Comparison of ENCODE assay signal across 10 cellular contexts in genomic region chr5:35557199-35557598, GRCh38.
"Had no signal": no experiment of that assay in that cellular context is flagged by ENCODE, and none has a peak within 500 bp of the region (broad histone marks: within the 10 kb centered on the region; RNA-seq: fewer than 3 reads in every experiment).

No MANE protein-coding gene starts in this region.

- H3K27ac Mint-ChIP-seq: GM23338, H9, HFFc6 had no signal

- H2AFZ ChIP-seq: GM23338 had no signal

- H3K4me2 ChIP-seq: GM23338, KMS-11 had no signal

- H3K4me3 ChIP-seq: GM23338 had no signal

- FAIRE-seq: H1, H54 had no signal

- H3K4me1 Mint-ChIP-seq: GM23338, H9 had no signal

- ATAC-seq: GM23338 had no signal

- DNase-seq: H9, HCEC 1CT, HFFc6, IMR-90, KBM-7 had no signal

- H3K4me3 Mint-ChIP-seq: GM23338, H9, HFFc6 had no signal

- H3K27ac ChIP-seq: HL-60, KMS-11 had no signal

- H3K9ac ChIP-seq: KMS-11 had no signal
